18 cellular contexts compared by ENCODE assay signal in genomic region chr3:134647902-134648760, GRCh38. TPM values are rescaled to one million over a fixed set of nuclear protein-coding genes. Genes with fewer than 3 reads are reported as not detected.
"Had no signal": no experiment of that assay in that cellular context is flagged by ENCODE, and none has a peak within 500 bp of the region (broad histone marks: within the 10 kb centered on the region; RNA-seq: fewer than 3 reads in every experiment).

No MANE protein-coding gene starts in this region.

- H3K9me3 ChIP-seq: heart left ventricle, sigmoid colon had no signal

- H3K27ac ChIP-seq: parathyroid adenoma, sigmoid colon had no signal

- H3K36me3 Mint-ChIP-seq: memory B cell; natural killer cell treated with Interleukin-12 subunit alpha and Interleukin-12 subunit beta and Interleukin-15 and Interleukin-18, amount 100 ng/mL, for 72 hours had no signal

- H3K4me1 Mint-ChIP-seq: memory B cell had no signal

- DNase-seq: dermis blood vessel endothelial cell; effector CD4-positive, alpha-beta T cell; foreskin melanocyte; heart left ventricle; hippocampal formation; kidney glomerular epithelial cell; midbrain; occipital lobe; sigmoid colon; small intestine; stimulated activated CD4-positive, alpha-beta T cell treated with anti-CD3 and anti-CD28 coated beads, Interleukin-12 subunit alpha, Interleukin-12 subunit beta, amount 100 ng/mL, for 4 hours; stimulated activated naive CD4-positive, alpha-beta T cell; trophoblast cell had no signal

- H3K4me3 Mint-ChIP-seq: memory B cell; natural killer cell treated with Interleukin-12 subunit alpha and Interleukin-12 subunit beta and Interleukin-15 and Interleukin-18, amount 100 ng/mL, for 72 hours had no signal

- H3K27ac Mint-ChIP-seq: memory B cell; natural killer cell treated with Interleukin-12 subunit alpha and Interleukin-12 subunit beta and Interleukin-15 and Interleukin-18, amount 100 ng/mL, for 72 hours had no signal

- H3K9me3 Mint-ChIP-seq: memory B cell; natural killer cell treated with Interleukin-12 subunit alpha and Interleukin-12 subunit beta and Interleukin-15 and Interleukin-18, amount 100 ng/mL, for 72 hours had no signal

- H3K4me3 ChIP-seq: heart left ventricle, sigmoid colon had no signal

- H3K27me3 ChIP-seq: sigmoid colon had no signal

RNA-seq across cellular contexts. Expression of gene KY, which starts 2.7 kb away (rescaled TPM):
- total RNA-seq: dermis blood vessel endothelial cell; left lobe of liver; natural killer cell treated with Interleukin-12 subunit alpha and Interleukin-12 subunit beta and Interleukin-15 and Interleukin-18, amount 100 ng/mL, for 72 hours; pulmonary artery endothelial cell had no signal
